In the genomic region with DNA sequence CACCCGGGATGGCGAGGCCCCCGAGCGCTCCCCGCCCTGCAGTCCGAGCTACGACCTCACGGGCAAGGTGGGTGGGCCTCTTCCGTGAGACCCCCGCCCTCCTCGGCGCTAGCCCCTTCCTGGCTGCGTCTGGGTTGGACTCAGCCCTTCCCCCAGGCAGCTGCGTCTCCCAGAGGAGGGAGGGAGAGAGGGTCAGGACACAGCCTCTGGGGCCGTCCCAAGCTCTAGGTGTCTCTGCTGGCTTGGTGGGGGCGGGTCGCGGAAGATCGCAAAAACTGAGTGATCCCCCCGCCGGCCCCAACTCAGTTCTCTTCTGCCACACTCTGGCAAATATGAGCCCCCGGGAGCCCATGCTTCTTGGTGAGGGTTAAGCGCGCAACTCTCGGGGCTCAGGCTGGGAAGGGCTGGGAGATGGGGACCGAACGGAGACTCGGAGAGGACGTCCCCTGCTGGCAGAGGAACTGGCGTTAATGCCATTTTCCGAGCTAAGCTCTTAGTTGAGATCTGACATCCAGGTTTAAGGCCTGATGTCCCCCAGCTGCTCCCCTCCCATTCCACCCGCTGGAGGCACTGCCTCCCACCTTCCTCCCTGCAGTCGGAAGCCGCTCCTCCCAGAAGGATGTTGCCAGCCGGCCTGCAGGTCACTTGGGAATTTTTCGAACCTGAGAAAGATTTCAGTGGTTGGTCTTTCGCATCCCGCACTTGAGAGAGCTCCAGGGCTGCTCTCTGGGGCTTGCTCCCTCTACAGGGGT, we compare ENCODE assay signal across 1 cellular context.
TF ChIP-seq lines count a peak whose summit lies in the region.

No MANE protein-coding gene starts in this region.

TF ChIP-seq in HepG2, 621 proteins besides CTCF, POLR2A, EP300 and RAD21 (continued from another document and continues in another):
- TF ChIP-seq, protein P1, sequence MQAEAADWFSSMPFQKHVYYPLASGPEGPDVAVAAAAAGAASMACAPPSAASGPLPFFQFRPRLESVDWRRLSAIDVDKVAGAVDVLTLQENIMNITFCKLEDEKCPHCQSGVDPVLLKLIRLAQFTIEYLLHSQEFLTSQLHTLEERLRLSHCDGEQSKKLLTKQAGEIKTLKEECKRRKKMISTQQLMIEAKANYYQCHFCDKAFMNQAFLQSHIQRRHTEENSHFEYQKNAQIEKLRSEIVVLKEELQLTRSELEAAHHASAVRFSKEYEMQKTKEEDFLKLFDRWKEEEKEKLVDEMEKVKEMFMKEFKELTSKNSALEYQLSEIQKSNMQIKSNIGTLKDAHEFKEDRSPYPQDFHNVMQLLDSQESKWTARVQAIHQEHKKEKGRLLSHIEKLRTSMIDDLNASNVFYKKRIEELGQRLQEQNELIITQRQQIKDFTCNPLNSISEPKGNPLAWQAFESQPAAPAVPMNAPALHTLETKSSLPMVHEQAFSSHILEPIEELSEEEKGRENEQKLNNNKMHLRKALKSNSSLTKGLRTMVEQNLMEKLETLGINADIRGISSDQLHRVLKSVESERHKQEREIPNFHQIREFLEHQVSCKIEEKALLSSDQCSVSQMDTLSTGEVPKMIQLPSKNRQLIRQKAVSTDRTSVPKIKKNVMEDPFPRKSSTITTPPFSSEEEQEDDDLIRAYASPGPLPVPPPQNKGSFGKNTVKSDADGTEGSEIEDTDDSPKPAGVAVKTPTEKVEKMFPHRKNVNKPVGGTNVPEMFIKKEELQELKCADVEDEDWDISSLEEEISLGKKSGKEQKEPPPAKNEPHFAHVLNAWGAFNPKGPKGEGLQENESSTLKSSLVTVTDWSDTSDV (CRISPR knock-in tag; IDR thresholded peaks at IDR 0.05): 0 out of 2 replicates have a peak, but pooled peaks have one; percentile 11
- no peak for TF ChIP-seq NR1H2 (CRISPR knock-in tag; IDR thresholded peaks at IDR 0.05; ENCODE audit: borderline replicate concordance, low read depth)
- TF ChIP-seq, protein P2, sequence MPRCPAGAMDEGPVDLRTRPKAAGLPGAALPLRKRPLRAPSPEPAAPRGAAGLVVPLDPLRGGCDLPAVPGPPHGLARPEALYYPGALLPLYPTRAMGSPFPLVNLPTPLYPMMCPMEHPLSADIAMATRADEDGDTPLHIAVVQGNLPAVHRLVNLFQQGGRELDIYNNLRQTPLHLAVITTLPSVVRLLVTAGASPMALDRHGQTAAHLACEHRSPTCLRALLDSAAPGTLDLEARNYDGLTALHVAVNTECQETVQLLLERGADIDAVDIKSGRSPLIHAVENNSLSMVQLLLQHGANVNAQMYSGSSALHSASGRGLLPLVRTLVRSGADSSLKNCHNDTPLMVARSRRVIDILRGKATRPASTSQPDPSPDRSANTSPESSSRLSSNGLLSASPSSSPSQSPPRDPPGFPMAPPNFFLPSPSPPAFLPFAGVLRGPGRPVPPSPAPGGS (CRISPR knock-in tag; IDR thresholded peaks at IDR 0.05): 0 out of 2 replicates have a peak, but pooled peaks have one; percentile 18
- TF ChIP-seq ZNF468 (CRISPR knock-in tag; IDR thresholded peaks at IDR 0.05): 0 out of 2 replicates have a peak, but pooled peaks have one; percentile 78
- TF ChIP-seq ZMYM3 (CRISPR knock-in tag; IDR thresholded peaks at IDR 0.05): peak; percentile 60
- TF ChIP-seq NCOA2 (CRISPR knock-in tag; IDR thresholded peaks at IDR 0.05): 0 out of 2 replicates have a peak, but pooled peaks have one; percentile 9
- TF ChIP-seq, protein P3, sequence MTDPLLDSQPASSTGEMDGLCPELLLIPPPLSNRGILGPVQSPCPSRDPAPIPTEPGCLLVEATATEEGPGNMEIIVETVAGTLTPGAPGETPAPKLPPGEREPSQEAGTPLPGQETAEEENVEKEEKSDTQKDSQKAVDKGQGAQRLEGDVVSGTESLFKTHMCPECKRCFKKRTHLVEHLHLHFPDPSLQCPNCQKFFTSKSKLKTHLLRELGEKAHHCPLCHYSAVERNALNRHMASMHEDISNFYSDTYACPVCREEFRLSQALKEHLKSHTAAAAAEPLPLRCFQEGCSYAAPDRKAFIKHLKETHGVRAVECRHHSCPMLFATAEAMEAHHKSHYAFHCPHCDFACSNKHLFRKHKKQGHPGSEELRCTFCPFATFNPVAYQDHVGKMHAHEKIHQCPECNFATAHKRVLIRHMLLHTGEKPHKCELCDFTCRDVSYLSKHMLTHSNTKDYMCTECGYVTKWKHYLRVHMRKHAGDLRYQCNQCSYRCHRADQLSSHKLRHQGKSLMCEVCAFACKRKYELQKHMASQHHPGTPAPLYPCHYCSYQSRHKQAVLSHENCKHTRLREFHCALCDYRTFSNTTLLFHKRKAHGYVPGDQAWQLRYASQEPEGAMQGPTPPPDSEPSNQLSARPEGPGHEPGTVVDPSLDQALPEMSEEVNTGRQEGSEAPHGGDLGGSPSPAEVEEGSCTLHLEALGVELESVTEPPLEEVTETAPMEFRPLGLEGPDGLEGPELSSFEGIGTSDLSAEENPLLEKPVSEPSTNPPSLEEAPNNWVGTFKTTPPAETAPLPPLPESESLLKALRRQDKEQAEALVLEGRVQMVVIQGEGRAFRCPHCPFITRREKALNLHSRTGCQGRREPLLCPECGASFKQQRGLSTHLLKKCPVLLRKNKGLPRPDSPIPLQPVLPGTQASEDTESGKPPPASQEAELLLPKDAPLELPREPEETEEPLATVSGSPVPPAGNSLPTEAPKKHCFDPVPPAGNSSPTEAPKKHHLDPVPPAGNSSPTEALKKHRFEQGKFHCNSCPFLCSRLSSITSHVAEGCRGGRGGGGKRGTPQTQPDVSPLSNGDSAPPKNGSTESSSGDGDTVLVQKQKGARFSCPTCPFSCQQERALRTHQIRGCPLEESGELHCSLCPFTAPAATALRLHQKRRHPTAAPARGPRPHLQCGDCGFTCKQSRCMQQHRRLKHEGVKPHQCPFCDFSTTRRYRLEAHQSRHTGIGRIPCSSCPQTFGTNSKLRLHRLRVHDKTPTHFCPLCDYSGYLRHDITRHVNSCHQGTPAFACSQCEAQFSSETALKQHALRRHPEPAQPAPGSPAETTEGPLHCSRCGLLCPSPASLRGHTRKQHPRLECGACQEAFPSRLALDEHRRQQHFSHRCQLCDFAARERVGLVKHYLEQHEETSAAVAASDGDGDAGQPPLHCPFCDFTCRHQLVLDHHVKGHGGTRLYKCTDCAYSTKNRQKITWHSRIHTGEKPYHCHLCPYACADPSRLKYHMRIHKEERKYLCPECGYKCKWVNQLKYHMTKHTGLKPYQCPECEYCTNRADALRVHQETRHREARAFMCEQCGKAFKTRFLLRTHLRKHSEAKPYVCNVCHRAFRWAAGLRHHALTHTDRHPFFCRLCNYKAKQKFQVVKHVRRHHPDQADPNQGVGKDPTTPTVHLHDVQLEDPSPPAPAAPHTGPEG (CRISPR knock-in tag; IDR thresholded peaks at IDR 0.05): 0 out of 2 replicates have a peak, but pooled peaks have one; percentile 10
- TF ChIP-seq TEAD3 (CRISPR knock-in tag; optimal IDR thresholded peaks at IDR 0.05; ENCODE audit: borderline replicate concordance): peak; percentile 96
- TF ChIP-seq ZMYM2 (CRISPR knock-in tag; IDR thresholded peaks at IDR 0.05): peak; percentile 13; the same call in 1 of the 2 replicates
- 0 out of 2 replicates have a peak, but pooled peaks have one; percentile 25 for TF ChIP-seq ZSCAN20 (CRISPR knock-in tag; IDR thresholded peaks at IDR 0.05; ENCODE audit: borderline replicate concordance)
- TF ChIP-seq, protein P4, sequence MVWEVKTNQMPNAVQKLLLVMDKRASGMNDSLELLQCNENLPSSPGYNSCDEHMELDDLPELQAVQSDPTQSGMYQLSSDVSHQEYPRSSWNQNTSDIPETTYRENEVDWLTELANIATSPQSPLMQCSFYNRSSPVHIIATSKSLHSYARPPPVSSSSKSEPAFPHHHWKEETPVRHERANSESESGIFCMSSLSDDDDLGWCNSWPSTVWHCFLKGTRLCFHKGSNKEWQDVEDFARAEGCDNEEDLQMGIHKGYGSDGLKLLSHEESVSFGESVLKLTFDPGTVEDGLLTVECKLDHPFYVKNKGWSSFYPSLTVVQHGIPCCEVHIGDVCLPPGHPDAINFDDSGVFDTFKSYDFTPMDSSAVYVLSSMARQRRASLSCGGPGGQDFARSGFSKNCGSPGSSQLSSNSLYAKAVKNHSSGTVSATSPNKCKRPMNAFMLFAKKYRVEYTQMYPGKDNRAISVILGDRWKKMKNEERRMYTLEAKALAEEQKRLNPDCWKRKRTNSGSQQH (CRISPR knock-in tag; IDR thresholded peaks at IDR 0.05; ENCODE audit: low read depth): 0 out of 2 replicates have a peak, but pooled peaks have one; percentile 10
- TF ChIP-seq MBD4 (IDR thresholded peaks at IDR 0.05; ENCODE audit: borderline replicate concordance, low read length): no peak
- TF ChIP-seq, protein P5, sequence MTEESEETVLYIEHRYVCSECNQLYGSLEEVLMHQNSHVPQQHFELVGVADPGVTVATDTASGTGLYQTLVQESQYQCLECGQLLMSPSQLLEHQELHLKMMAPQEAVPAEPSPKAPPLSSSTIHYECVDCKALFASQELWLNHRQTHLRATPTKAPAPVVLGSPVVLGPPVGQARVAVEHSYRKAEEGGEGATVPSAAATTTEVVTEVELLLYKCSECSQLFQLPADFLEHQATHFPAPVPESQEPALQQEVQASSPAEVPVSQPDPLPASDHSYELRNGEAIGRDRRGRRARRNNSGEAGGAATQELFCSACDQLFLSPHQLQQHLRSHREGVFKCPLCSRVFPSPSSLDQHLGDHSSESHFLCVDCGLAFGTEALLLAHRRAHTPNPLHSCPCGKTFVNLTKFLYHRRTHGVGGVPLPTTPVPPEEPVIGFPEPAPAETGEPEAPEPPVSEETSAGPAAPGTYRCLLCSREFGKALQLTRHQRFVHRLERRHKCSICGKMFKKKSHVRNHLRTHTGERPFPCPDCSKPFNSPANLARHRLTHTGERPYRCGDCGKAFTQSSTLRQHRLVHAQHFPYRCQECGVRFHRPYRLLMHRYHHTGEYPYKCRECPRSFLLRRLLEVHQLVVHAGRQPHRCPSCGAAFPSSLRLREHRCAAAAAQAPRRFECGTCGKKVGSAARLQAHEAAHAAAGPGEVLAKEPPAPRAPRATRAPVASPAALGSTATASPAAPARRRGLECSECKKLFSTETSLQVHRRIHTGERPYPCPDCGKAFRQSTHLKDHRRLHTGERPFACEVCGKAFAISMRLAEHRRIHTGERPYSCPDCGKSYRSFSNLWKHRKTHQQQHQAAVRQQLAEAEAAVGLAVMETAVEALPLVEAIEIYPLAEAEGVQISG (CRISPR knock-in tag; IDR thresholded peaks at IDR 0.05): peak; percentile 53; the same call in 1 of the 2 replicates
- TF ChIP-seq ZNF598 (CRISPR knock-in tag; IDR thresholded peaks at IDR 0.05; ENCODE audit: borderline replicate concordance): 0 out of 2 replicates have a peak, but pooled peaks have one; percentile 6
- TF ChIP-seq ZNF292 (CRISPR knock-in tag; IDR thresholded peaks at IDR 0.05; ENCODE audit: borderline replicate concordance, low read depth): 0 out of 2 replicates have a peak, but pooled peaks have one; percentile 14
- TF ChIP-seq ZNF225 (CRISPR knock-in tag; IDR thresholded peaks at IDR 0.05): no peak; the same call in none of the 2 replicates
- TF ChIP-seq TOPORS (CRISPR knock-in tag; IDR thresholded peaks at IDR 0.05): no peak
- 0 out of 2 replicates have a peak, but pooled peaks have one; percentile 34 for TF ChIP-seq GZF1 (CRISPR knock-in tag; IDR thresholded peaks at IDR 0.05)
- 0 out of 2 replicates have a peak, but pooled peaks have one; percentile 9 for TF ChIP-seq GATAD2A (CRISPR knock-in tag; IDR thresholded peaks at IDR 0.05)
- TF ChIP-seq ZFP37 (CRISPR knock-in tag; IDR thresholded peaks at IDR 0.05; ENCODE audit: borderline replicate concordance): no peak
- peak; percentile 44; the same call in 1 of the 2 replicates for TF ChIP-seq ZSCAN21 (CRISPR knock-in tag; IDR thresholded peaks at IDR 0.05; ENCODE audit: borderline replicate concordance)
- peak; percentile 57; the same call in 1 of the 2 replicates for TF ChIP-seq TGIF2 (CRISPR knock-in tag; IDR thresholded peaks at IDR 0.05)
- TF ChIP-seq ZNF768 (CRISPR knock-in tag; IDR thresholded peaks at IDR 0.05): 0 out of 2 replicates have a peak, but pooled peaks have one; percentile 20
- TF ChIP-seq ZNF530 (CRISPR knock-in tag; IDR thresholded peaks at IDR 0.05; ENCODE audit: low read depth): no peak
- no peak for TF ChIP-seq ZFP82 (CRISPR knock-in tag; IDR thresholded peaks at IDR 0.05; ENCODE audit: borderline replicate concordance)
- TF ChIP-seq YY1 (IDR thresholded peaks at IDR 0.05; ENCODE audit: insufficient read depth, insufficient replicate concordance, low read depth, low read length): no peak
- TF ChIP-seq, protein P6, sequence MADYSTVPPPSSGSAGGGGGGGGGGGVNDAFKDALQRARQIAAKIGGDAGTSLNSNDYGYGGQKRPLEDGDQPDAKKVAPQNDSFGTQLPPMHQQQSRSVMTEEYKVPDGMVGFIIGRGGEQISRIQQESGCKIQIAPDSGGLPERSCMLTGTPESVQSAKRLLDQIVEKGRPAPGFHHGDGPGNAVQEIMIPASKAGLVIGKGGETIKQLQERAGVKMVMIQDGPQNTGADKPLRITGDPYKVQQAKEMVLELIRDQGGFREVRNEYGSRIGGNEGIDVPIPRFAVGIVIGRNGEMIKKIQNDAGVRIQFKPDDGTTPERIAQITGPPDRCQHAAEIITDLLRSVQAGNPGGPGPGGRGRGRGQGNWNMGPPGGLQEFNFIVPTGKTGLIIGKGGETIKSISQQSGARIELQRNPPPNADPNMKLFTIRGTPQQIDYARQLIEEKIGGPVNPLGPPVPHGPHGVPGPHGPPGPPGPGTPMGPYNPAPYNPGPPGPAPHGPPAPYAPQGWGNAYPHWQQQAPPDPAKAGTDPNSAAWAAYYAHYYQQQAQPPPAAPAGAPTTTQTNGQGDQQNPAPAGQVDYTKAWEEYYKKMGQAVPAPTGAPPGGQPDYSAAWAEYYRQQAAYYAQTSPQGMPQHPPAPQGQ (CRISPR knock-in tag; IDR thresholded peaks at IDR 0.05; ENCODE audit: borderline replicate concordance): no peak
- TF ChIP-seq, protein P7, sequence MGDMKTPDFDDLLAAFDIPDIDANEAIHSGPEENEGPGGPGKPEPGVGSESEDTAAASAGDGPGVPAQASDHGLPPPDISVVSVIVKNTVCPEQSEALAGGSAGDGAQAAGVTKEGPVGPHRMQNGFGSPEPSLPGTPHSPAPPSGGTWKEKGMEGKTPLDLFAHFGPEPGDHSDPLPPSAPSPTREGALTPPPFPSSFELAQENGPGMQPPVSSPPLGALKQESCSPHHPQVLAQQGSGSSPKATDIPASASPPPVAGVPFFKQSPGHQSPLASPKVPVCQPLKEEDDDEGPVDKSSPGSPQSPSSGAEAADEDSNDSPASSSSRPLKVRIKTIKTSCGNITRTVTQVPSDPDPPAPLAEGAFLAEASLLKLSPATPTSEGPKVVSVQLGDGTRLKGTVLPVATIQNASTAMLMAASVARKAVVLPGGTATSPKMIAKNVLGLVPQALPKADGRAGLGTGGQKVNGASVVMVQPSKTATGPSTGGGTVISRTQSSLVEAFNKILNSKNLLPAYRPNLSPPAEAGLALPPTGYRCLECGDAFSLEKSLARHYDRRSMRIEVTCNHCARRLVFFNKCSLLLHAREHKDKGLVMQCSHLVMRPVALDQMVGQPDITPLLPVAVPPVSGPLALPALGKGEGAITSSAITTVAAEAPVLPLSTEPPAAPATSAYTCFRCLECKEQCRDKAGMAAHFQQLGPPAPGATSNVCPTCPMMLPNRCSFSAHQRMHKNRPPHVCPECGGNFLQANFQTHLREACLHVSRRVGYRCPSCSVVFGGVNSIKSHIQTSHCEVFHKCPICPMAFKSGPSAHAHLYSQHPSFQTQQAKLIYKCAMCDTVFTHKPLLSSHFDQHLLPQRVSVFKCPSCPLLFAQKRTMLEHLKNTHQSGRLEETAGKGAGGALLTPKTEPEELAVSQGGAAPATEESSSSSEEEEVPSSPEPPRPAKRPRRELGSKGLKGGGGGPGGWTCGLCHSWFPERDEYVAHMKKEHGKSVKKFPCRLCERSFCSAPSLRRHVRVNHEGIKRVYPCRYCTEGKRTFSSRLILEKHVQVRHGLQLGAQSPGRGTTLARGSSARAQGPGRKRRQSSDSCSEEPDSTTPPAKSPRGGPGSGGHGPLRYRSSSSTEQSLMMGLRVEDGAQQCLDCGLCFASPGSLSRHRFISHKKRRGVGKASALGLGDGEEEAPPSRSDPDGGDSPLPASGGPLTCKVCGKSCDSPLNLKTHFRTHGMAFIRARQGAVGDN (CRISPR knock-in tag; IDR thresholded peaks at IDR 0.05): peak; percentile 26
